In genomic region chr12:53961025-53961761, GRCh38 we compare ENCODE assay signal across 12 cellular contexts. TPM values are rescaled to one million over a fixed set of nuclear protein-coding genes. Genes with fewer than 3 reads are reported as not detected.
DNase-seq lines count a peak whose midpoint lies in the region; ATAC-seq and TF ChIP-seq lines count a peak whose summit lies in the region.
"Had no signal": no experiment of that assay in that cellular context is flagged by ENCODE, and none has a peak within 500 bp of the region (broad histone marks: within the 10 kb centered on the region; RNA-seq: fewer than 3 reads in every experiment).

No MANE protein-coding gene starts in this region.

- no peak overlapping the region for H3K27ac Mint-ChIP-seq in endodermal cell

- no peaks in the 10 kb centered on the region for H3K9me3 ChIP-seq in endodermal cell (ENCODE audit: control insufficient read depth, low read length)

- no peaks in the 10 kb centered on the region for H3K9me3 Mint-ChIP-seq in endodermal cell

- H3K36me3 ChIP-seq in endodermal cell (ENCODE audit: control insufficient read depth, insufficient read depth, low read length): no peaks in the 10 kb centered on the region

- H3K27me3 ChIP-seq in endodermal cell (ENCODE audit: control insufficient read depth, insufficient read depth, low read length, poor library complexity, severe bottlenecking): peaks cover 100% of the 10 kb centered on the region

- no peak overlapping the region for H3K4me3 ChIP-seq in endodermal cell (ENCODE audit: low read length)

- TF ChIP-seq CTCF in endodermal cell (conservative IDR thresholded peaks at IDR 0.05) (peak; percentile 55), GM10266 (IDR thresholded peaks at IDR 0.05; ENCODE audit: control insufficient read depth, insufficient read depth, low read depth, missing control alignments) (no peak)

- H3K27ac ChIP-seq in endodermal cell (ENCODE audit: low read depth, low read length): no peak overlapping the region
- H3K27ac ChIP-seq: C4-2B had no signal

- no peaks in the 10 kb centered on the region for H3K36me3 Mint-ChIP-seq in endodermal cell (ENCODE audit: low read depth)

- peaks cover 100% of the 10 kb centered on the region for H3K27me3 Mint-ChIP-seq in endodermal cell (ENCODE audit: insufficient read depth)

- no peak for ATAC-seq in GM21737 (IDR thresholded peaks at IDR 0.05; ENCODE audit: unreplicated experiment)

- H3K4me3 Mint-ChIP-seq in endodermal cell: no peak overlapping the region

- peaks cover under 1% of the 10 kb centered on the region for H3K4me1 Mint-ChIP-seq in endodermal cell

- H3K4me1 ChIP-seq in endodermal cell (ENCODE audit: control insufficient read depth, insufficient read depth, low read length): no peaks in the 10 kb centered on the region

- H3K9ac ChIP-seq in endodermal cell (ENCODE audit: extremely low read depth, low read length, poor library complexity, severe bottlenecking): no peak overlapping the region

- WGBS in endodermal cell (ENCODE audit: insufficient coverage in 1 of 2, insufficient read length in 1 of 2), 2 experiments: 2 to 6% methylated on average over 36 to 72 of the region's 72 CpGs

- DNase-seq in LHCN-M2 (ENCODE audit: low read depth) (peak; percentile 44), endodermal cell (peak; percentile 88), retina (peak; percentile 78), GM10266 (ENCODE audit: extremely low spot score) (no peak), NCI-H524 treated with DMSO at 0.1 percent for 48 hours (lab: John Stamatoyannopoulos, UW) (no peak)
- DNase-seq: activated CD4-positive, CD25-positive, alpha-beta regulatory T cell; activated T-cell treated with anti-CD3 and anti-CD28 coated beads for 4 hours; amygdala; HCEC 1CT; kidney glomerular epithelial cell had no signal

RNA-seq across cellular contexts. Expression of gene HOXC12, which starts 6.5 kb away (rescaled TPM):
- 0.34 and 0.38 TPM in 2 replicates for total RNA-seq in LHCN-M2 (2014; rRNA removed)
- 0.19 TPM for polyA plus RNA-seq in LHCN-M2 (2012)
- not detected for total RNA-seq in endodermal cell
- polyA plus RNA-seq in endodermal cell (2013, experiment 1 of 2): 0.82 TPM
- polyA plus RNA-seq in endodermal cell (2013, experiment 2 of 2): 0.46 TPM

RNA-seq across cellular contexts. Expression of gene HOXC11, which starts 11.7 kb away (rescaled TPM):
- total RNA-seq in LHCN-M2 (2014; rRNA removed) (3.2 and 3.4 TPM in 2 replicates), endodermal cell (not detected)
- 3.5 TPM for polyA plus RNA-seq in LHCN-M2 (2012)
- polyA plus RNA-seq in endodermal cell (2013, experiment 1 of 2): 1.4 TPM
- 1.0 TPM for polyA plus RNA-seq in endodermal cell (2013, experiment 2 of 2)

RNA-seq across cellular contexts. Expression of gene HOTAIR, which starts 13.6 kb away (rescaled TPM):
- total RNA-seq in LHCN-M2 (2014; rRNA removed): 3.3 and 7.0 TPM in 2 replicates
- 2.3 TPM for polyA plus RNA-seq in LHCN-M2 (2012)
- not detected for total RNA-seq in endodermal cell
- polyA plus RNA-seq in endodermal cell (2013, experiment 1 of 2): 1.5 TPM
- polyA plus RNA-seq in endodermal cell (2013, experiment 2 of 2): 0.50 TPM

RNA-seq across cellular contexts. Expression of gene HOXC13, which starts 22.6 kb away (rescaled TPM):
- total RNA-seq in LHCN-M2 (2014; rRNA removed) (9.1 and 9.4 TPM in 2 replicates), endodermal cell (not detected)
- 8.3 TPM for polyA plus RNA-seq in LHCN-M2 (2012)
- 0.07 TPM for polyA plus RNA-seq in endodermal cell (2013, experiment 1 of 2)
- not detected for polyA plus RNA-seq in endodermal cell (2013, experiment 2 of 2)

RNA-seq across cellular contexts. Expression of gene HOXC10, which starts 23.8 kb away (rescaled TPM):
- total RNA-seq in LHCN-M2 (2014; rRNA removed) (6.9 and 7.5 TPM in 2 replicates), endodermal cell (not detected)
- polyA plus RNA-seq in LHCN-M2 (2012): 15.9 TPM
- 11.1 TPM for polyA plus RNA-seq in endodermal cell (2013, experiment 1 of 2)
- polyA plus RNA-seq in endodermal cell (2013, experiment 2 of 2): 7.2 TPM

Comparison
In these comparisons a context has a peak if more than half of its experiments do, and no peak if none do; other contexts are left out.
1. DNase-seq: peak in LHCN-M2 (single experiment), endodermal cell (single experiment) and retina (single experiment); none in GM10266 (single experiment) and NCI-H524 treated with DMSO at 0.1 percent for 48 hours (single experiment).